ENCODE assay signal across 9 cellular contexts in the genomic region with DNA sequence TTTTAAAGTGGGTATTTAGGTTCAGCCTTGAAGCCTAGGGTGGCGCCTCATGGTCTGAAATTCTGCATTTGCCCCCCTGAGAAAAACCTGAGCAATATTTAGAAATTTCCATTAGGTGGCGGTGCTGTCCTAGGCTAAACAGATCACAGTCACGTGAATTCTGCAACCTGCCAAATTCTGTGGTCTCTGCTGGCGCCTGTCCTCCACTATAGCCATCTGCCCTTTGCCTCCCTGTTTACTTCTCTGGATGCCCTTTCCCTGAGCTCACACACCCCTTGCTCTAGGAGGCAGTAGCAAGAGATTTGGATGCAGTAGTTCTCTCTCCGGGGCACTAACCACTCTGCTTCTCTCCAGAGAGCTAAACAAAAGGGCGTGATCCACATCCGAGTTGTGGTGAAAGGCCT. TPM values are rescaled to one million over a fixed set of nuclear protein-coding genes. Genes with fewer than 3 reads are reported as not detected.
DNase-seq lines count a peak whose midpoint lies in the region; ATAC-seq and TF ChIP-seq lines count a peak whose summit lies in the region.
"Had no signal": no experiment of that assay in that cellular context is flagged by ENCODE, and none has a peak within 500 bp of the region (broad histone marks: within the 10 kb centered on the region; RNA-seq: fewer than 3 reads in every experiment).

No MANE protein-coding gene starts in this region.

- CTCF ChIA-PET in Caco-2 (lab: Charles Lee), result interaction anchor here (0.5 to 0.8 kb wide), 2 partner anchors 162 to 165 kb away, joined by 3 to 6 read pairs; a partner anchor contains a TSS

- H3K27ac ChIP-seq in testis, result no peak overlapping the region

- ATAC-seq in GM21360 (IDR thresholded peaks at IDR 0.05; ENCODE audit: unreplicated experiment), result peak; percentile 71
- no peak for ATAC-seq in GM21381 (IDR thresholded peaks at IDR 0.05; ENCODE audit: unreplicated experiment)

- peaks cover 20% of the 10 kb centered on the region for H3K36me3 Mint-ChIP-seq in Caco-2 (ENCODE audit: insufficient read depth, unreplicated experiment)

- peaks cover 3% of the 10 kb centered on the region; the same call in 1 of the 2 replicates for H3K36me3 ChIP-seq in Caco-2 (ENCODE audit: control insufficient read depth, insufficient read depth, low read length)
- H3K36me3 ChIP-seq in testis (ENCODE audit: low read depth, missing control alignments), result no peaks in the 10 kb centered on the region

- 45% methylated on average over 7 of the region's 7 CpGs for WGBS in testis, 2 donors

- H3K27me3 ChIP-seq in Caco-2 (replicated peaks; ENCODE audit: control insufficient read depth, insufficient read depth, low read length) (no peaks in the 10 kb centered on the region), testis (no peaks in the 10 kb centered on the region)

- no peaks in the 10 kb centered on the region for H3K27me3 Mint-ChIP-seq in Caco-2 (ENCODE audit: insufficient read depth, unreplicated experiment)
- H3K27me3 Mint-ChIP-seq: T-cell had no signal

- peaks cover 4% of the 10 kb centered on the region for H3K4me1 Mint-ChIP-seq in Caco-2 (ENCODE audit: low read depth, unreplicated experiment)

- H3K9me3 ChIP-seq in Caco-2 (no peaks in the 10 kb centered on the region), testis (no peaks in the 10 kb centered on the region)

- H3K9me3 Mint-ChIP-seq in Caco-2 (ENCODE audit: unreplicated experiment), result no peaks in the 10 kb centered on the region
- H3K9me3 Mint-ChIP-seq: T-cell had no signal

- POLR2A ChIA-PET in Caco-2 (lab: Charles Lee), result interaction anchor here (0.7 kb wide), 1 partner anchor 148 kb away, joined by 3 read pairs; no protein-coding TSS in a partner anchor

- TF ChIP-seq CTCF in Caco-2 (IDR thresholded peaks at IDR 0.05; ENCODE audit: insufficient read depth in 1 of 2, low read depth in 1 of 2, low read length in 1 of 2, severe bottlenecking in 1 of 2, unreplicated experiment in 1 of 2), result peak; percentile 65
- peak; percentile 48 to 61 (median 50) for TF ChIP-seq CTCF in testis (IDR thresholded peaks at IDR 0.05)

- H3K27ac Mint-ChIP-seq in Caco-2 (ENCODE audit: unreplicated experiment), result no peak overlapping the region
- H3K27ac Mint-ChIP-seq: T-cell had no signal

- TF ChIP-seq POLR2A in testis (IDR thresholded peaks at IDR 0.05), result no peak

- intact Hi-C loops in Caco-2 (cut with micrococcal nuclease; ENCODE audit: unreplicated experiment), result loop anchor here (1.0 to 5.0 kb wide), 2 partner anchors 138 to 181 kb away; no protein-coding TSS in a partner anchor
- intact Hi-C loops in testis (cut with DNase I; ENCODE audit: low total_unique reads), result loop anchor here (10.0 kb wide), 2 partner anchors 138 to 608 kb away; a partner anchor contains a TSS

- DNase-seq in Caco-2 (peak in 1 of 2 experiments; percentile 54), NCI-H226 (peak; percentile 24), astrocyte of the hippocampus (ENCODE audit: low read depth, low spot score) (peak; percentile 65), iPS-NIHi7 (ENCODE audit: extremely low spot score) (peak; percentile 75), testis (peak; percentile 30), amniotic stem cell (lab: John Stamatoyannopoulos, UW) (no peak)

- H3K4me3 ChIP-seq in Caco-2 (ENCODE audit: low read depth, low read length) (no peak overlapping the region), testis (no peak overlapping the region)

- H3K4me1 ChIP-seq in Caco-2 (no peaks in the 10 kb centered on the region), testis (no peaks in the 10 kb centered on the region)

- no peak overlapping the region for H3K4me3 Mint-ChIP-seq in Caco-2 (ENCODE audit: unreplicated experiment)
- H3K4me3 Mint-ChIP-seq: T-cell had no signal

- no TSS peak for BruUV-seq in Caco-2 (replicated peaks; lab: Mats Ljungman, UMichigan)

RNA-seq across cellular contexts. Expression of a gene that starts 9.1 kb away (rescaled TPM):
- total RNA-seq in Caco-2 (2022) (48.4 and 50.2 TPM in 2 replicates), testis (10 to 100 TPM; 33.2 to 33.9 TPM)
- polyA plus RNA-seq in testis (ENCODE audit: insufficient read depth, low read depth, low replicate concordance), result 82.4 TPM

RNA-seq across cellular contexts. Expression of a gene that starts 9.4 kb away (rescaled TPM):
- total RNA-seq in Caco-2 (2022) (44.5 and 46.5 TPM in 2 replicates), testis (10 to 100 TPM; 36.9 to 38.4 TPM)
- 65.0 TPM for polyA plus RNA-seq in testis (ENCODE audit: insufficient read depth, low read depth, low replicate concordance)
